8 cellular contexts compared by ENCODE assay signal in the genomic region with DNA sequence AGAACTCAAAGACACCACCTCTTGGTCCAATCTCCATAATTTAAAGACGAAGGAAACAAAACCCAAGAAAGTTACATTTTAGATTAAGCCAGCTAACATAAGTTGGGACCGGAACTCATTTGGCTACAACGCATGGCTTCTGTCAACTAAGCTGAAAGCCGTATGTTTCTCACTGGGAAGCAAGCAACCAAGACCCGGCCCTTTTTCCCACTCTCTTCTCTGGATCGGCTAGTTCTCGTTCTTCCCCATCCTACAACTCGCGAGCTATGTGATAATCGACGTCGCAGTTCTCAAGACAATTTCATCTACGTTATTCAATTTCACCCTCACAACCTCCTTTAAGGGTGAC. TPM values are rescaled to one million over a fixed set of nuclear protein-coding genes. Genes with fewer than 3 reads are reported as not detected.
A peak's percentile ranks its signal among the peaks of the same experiment; 100 is the strongest.
DNase-seq lines count a peak whose midpoint lies in the region; ATAC-seq and TF ChIP-seq lines count a peak whose summit lies in the region.

No MANE protein-coding gene starts in this region.

- H3K4me1 ChIP-seq in lung (ENCODE audit: control insufficient read depth in 2 of 2, insufficient read depth in 2 of 2, low read length in 2 of 2): peaks cover 3 to 11% of the 10 kb centered on the region in 2 donors

- 1% methylated on average over 13 of the region's 13 CpGs for WGBS in lung, 2 donors

- TF ChIP-seq CTCF in lung (IDR thresholded peaks at IDR 0.05; ENCODE audit: control extremely low read depth, extremely low read depth): no peak

- peak overlapping the region; percentile 58 for H3K4me3 ChIP-seq in lung

- H3K27ac ChIP-seq in caudate nucleus (ENCODE audit: low read depth, low read length) (peak overlapping the region; percentile 91), lung (ENCODE audit: low read depth in 1 of 2, low read length in 1 of 2) (peak overlapping the region; percentile 75 to 86)

- peak; percentile 25 for DNase-seq in NCI-H2171 treated with DMSO at 0.1 percent for 48 hours (lab: John Stamatoyannopoulos, UW)
- no peak for DNase-seq in NCI-H2171 (lab: John Stamatoyannopoulos, UW)
- peak; percentile 23 for DNase-seq in LoVo (ENCODE audit: low spot score)
- no peak for DNase-seq in caudate nucleus (lab: John Stamatoyannopoulos, UW)
- DNase-seq in lung (ENCODE audit: low spot score): no peak
- no peak for DNase-seq in inferior parietal cortex (ENCODE audit: extremely low spot score)
- no peak for DNase-seq in occipital lobe (lab: John Stamatoyannopoulos, UW)

- H3K36me3 ChIP-seq in lung (ENCODE audit: control insufficient read depth in 2 of 2, insufficient read depth in 2 of 2, low read length in 2 of 2): peaks cover 2 to 6% of the 10 kb centered on the region in 2 donors

- H3K27me3 ChIP-seq in lung (ENCODE audit: control insufficient read depth, insufficient read depth): no peaks in the 10 kb centered on the region

- H3K9me3 ChIP-seq in lung (ENCODE audit: control insufficient read depth in 2 of 2, insufficient read depth in 1 of 2, low read length in 1 of 2): no peaks in the 10 kb centered on the region

- ATAC-seq in lung (ENCODE audit: insufficient read depth, low FRiP score) (no peak), HG03521 (IDR thresholded peaks at IDR 0.05; ENCODE audit: unreplicated experiment) (no peak)

RNA-seq across cellular contexts. Expression of a gene that starts 0.6 kb away (rescaled TPM):
- total RNA-seq in lung (100 to 1,000 TPM; 112 to 131 TPM), occipital lobe (310 TPM)
- polyA plus RNA-seq in lung: 100 to 1,000 TPM; 124 to 130 TPM

RNA-seq across cellular contexts. Expression of a gene that starts 48.4 kb away (rescaled TPM):
- total RNA-seq in lung (10 to 100 TPM; 33.2 to 42.3 TPM), occipital lobe (39.1 TPM)
- 10 to 100 TPM; 22.7 to 23.9 TPM for polyA plus RNA-seq in lung

RNA-seq across cellular contexts. Expression of a gene that starts 53.7 kb away (rescaled TPM):
- total RNA-seq in lung: 10 to 100 TPM; 11.6 to 15.8 TPM
- 10 to 100 TPM; 10.3 to 14.1 TPM for polyA plus RNA-seq in lung
- total RNA-seq in occipital lobe: 8.3 TPM

RNA-seq across cellular contexts. Expression of a gene that starts 57.6 kb away (rescaled TPM):
- total RNA-seq in lung (1 to 10 TPM; 7.8 to 8.7 TPM), occipital lobe (1.6 TPM)
- polyA plus RNA-seq in lung: 10 to 100 TPM in 1 of 2 donors, 1 to 10 TPM in 1; 5.6 to 15.1 TPM

Comparison
In these comparisons a context has a peak if more than half of its experiments do, and no peak if none do; other contexts are left out.
1. DNase-seq: peak in NCI-H2171 treated with DMSO at 0.1 percent for 48 hours (single experiment) and LoVo (single experiment); none in NCI-H2171 (single experiment), caudate nucleus (0 of 61), lung (single experiment), inferior parietal cortex (single experiment) and occipital lobe (single experiment).